In genomic region chr3:101854608-101855304, GRCh38 we compare ENCODE assay signal across 1 cellular context.
A peak's percentile ranks its signal among the peaks of the same experiment; 100 is the strongest.
TF ChIP-seq lines count a peak whose summit lies in the region.

No MANE protein-coding gene starts in this region.

TF ChIP-seq in HepG2, 621 proteins besides CTCF, POLR2A, EP300 and RAD21 (continued from another document and continues in another):
- TF ChIP-seq, protein P1, sequence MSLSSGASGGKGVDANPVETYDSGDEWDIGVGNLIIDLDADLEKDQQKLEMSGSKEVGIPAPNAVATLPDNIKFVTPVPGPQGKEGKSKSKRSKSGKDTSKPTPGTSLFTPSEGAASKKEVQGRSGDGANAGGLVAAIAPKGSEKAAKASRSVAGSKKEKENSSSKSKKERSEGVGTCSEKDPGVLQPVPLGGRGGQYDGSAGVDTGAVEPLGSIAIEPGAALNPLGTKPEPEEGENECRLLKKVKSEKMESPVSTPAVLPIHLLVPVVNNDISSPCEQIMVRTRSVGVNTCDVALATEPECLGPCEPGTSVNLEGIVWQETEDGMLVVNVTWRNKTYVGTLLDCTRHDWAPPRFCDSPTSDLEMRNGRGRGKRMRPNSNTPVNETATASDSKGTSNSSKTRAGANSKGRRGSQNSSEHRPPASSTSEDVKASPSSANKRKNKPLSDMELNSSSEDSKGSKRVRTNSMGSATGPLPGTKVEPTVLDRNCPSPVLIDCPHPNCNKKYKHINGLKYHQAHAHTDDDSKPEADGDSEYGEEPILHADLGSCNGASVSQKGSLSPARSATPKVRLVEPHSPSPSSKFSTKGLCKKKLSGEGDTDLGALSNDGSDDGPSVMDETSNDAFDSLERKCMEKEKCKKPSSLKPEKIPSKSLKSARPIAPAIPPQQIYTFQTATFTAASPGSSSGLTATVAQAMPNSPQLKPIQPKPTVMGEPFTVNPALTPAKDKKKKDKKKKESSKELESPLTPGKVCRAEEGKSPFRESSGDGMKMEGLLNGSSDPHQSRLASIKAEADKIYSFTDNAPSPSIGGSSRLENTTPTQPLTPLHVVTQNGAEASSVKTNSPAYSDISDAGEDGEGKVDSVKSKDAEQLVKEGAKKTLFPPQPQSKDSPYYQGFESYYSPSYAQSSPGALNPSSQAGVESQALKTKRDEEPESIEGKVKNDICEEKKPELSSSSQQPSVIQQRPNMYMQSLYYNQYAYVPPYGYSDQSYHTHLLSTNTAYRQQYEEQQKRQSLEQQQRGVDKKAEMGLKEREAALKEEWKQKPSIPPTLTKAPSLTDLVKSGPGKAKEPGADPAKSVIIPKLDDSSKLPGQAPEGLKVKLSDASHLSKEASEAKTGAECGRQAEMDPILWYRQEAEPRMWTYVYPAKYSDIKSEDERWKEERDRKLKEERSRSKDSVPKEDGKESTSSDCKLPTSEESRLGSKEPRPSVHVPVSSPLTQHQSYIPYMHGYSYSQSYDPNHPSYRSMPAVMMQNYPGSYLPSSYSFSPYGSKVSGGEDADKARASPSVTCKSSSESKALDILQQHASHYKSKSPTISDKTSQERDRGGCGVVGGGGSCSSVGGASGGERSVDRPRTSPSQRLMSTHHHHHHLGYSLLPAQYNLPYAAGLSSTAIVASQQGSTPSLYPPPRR (CRISPR knock-in tag; IDR thresholded peaks at IDR 0.05; ENCODE audit: borderline replicate concordance): peak; percentile 84
- TF ChIP-seq ZNF234 (CRISPR knock-in tag; conservative IDR thresholded peaks at IDR 0.05) (no peak), ZSCAN12 (CRISPR knock-in tag; IDR thresholded peaks at IDR 0.05) (no peak), NR3C1 (CRISPR knock-in tag; IDR thresholded peaks at IDR 0.05) (no peak), U2AF1 (optimal IDR thresholded peaks at IDR 0.05; ENCODE audit: low read depth, low read length) (no peak), RARA (CRISPR knock-in tag; IDR thresholded peaks at IDR 0.05) (peak; percentile 83), HDAC6 (IDR thresholded peaks at IDR 0.05; ENCODE audit: low read depth, low read length) (no peak), PRDM10 (CRISPR knock-in tag; IDR thresholded peaks at IDR 0.05; ENCODE audit: low read depth) (no peak), KLF15 (CRISPR knock-in tag; IDR thresholded peaks at IDR 0.05; ENCODE audit: borderline replicate concordance) (no peak), NFKBIZ (CRISPR knock-in tag; IDR thresholded peaks at IDR 0.05) (peak; percentile 75), ARNT (IDR thresholded peaks at IDR 0.05) (no peak), ZNF839 (CRISPR knock-in tag; IDR thresholded peaks at IDR 0.05; ENCODE audit: borderline replicate concordance) (no peak), SMAD9 (CRISPR knock-in tag; IDR thresholded peaks at IDR 0.05) (no peak), ZNF510 (CRISPR knock-in tag; IDR thresholded peaks at IDR 0.05; ENCODE audit: low read depth) (no peak), PRPF4 (IDR thresholded peaks at IDR 0.05; ENCODE audit: low read depth, low read length, poor library complexity, severe bottlenecking) (no peak), POLR2AphosphoS5 (IDR thresholded peaks at IDR 0.05; ENCODE audit: low read depth, low read length) (peak; percentile 5; the same call in 1 of the 2 replicates), ZNF496 (CRISPR knock-in tag; IDR thresholded peaks at IDR 0.05; ENCODE audit: insufficient replicate concordance) (no peak), TAF1 (CRISPR knock-in tag; IDR thresholded peaks at IDR 0.05) (no peak), HIC2 (CRISPR knock-in tag; IDR thresholded peaks at IDR 0.05; ENCODE audit: low read depth) (no peak), PLRG1 (conservative IDR thresholded peaks at IDR 0.05) (no peak), DNMT3B (CRISPR knock-in tag; conservative IDR thresholded peaks at IDR 0.05) (no peak), ZBTB20 (CRISPR knock-in tag; IDR thresholded peaks at IDR 0.05; ENCODE audit: borderline replicate concordance, low read depth) (no peak), ZNF660 (CRISPR knock-in tag; IDR thresholded peaks at IDR 0.05; ENCODE audit: borderline replicate concordance, low read depth) (no peak), RXRB (CRISPR knock-in tag; IDR thresholded peaks at IDR 0.05; ENCODE audit: borderline replicate concordance) (peak; percentile 67), ZNF503 (CRISPR knock-in tag; IDR thresholded peaks at IDR 0.05) (0 out of 2 replicates have a peak, but pooled peaks have one; percentile 47), NPAS2 (CRISPR knock-in tag; IDR thresholded peaks at IDR 0.05; ENCODE audit: borderline replicate concordance) (no peak), MXI1 (IDR thresholded peaks at IDR 0.05; ENCODE audit: borderline replicate concordance, low read depth, low read length) (no peak), ZNF792 (CRISPR knock-in tag; IDR thresholded peaks at IDR 0.05) (no peak), ZNF326 (CRISPR knock-in tag; IDR thresholded peaks at IDR 0.05; ENCODE audit: borderline replicate concordance) (no peak), SUZ12 (IDR thresholded peaks at IDR 0.05; ENCODE audit: low read depth, low read length) (no peak), SAP130 (CRISPR knock-in tag; IDR thresholded peaks at IDR 0.05; ENCODE audit: low read depth) (peak; percentile 74), ISL2 (CRISPR knock-in tag; IDR thresholded peaks at IDR 0.05) (peak; percentile 89), FOSL2 (CRISPR knock-in tag; IDR thresholded peaks at IDR 0.05) (no peak), ZNF235 (CRISPR knock-in tag; IDR thresholded peaks at IDR 0.05; ENCODE audit: borderline replicate concordance) (no peak), NFIC (IDR thresholded peaks at IDR 0.05; ENCODE audit: low read length) (peak; percentile 60; the same call in 1 of the 2 replicates), KDM6A (CRISPR knock-in tag; IDR thresholded peaks at IDR 0.05; ENCODE audit: low read depth) (peak; percentile 53; the same call in 1 of the 2 replicates), MATR3 (CRISPR knock-in tag; IDR thresholded peaks at IDR 0.05) (no peak), ZNF777 (CRISPR knock-in tag; IDR thresholded peaks at IDR 0.05) (no peak), RERE (CRISPR knock-in tag; IDR thresholded peaks at IDR 0.05; ENCODE audit: low read depth) (peak; percentile 83; the same call in 1 of the 2 replicates), PREB (CRISPR knock-in tag; IDR thresholded peaks at IDR 0.05) (no peak), JARID2 (CRISPR knock-in tag; IDR thresholded peaks at IDR 0.05; ENCODE audit: insufficient replicate concordance) (no peak), MBD4 (IDR thresholded peaks at IDR 0.05; ENCODE audit: borderline replicate concordance, low read length) (no peak; the same call in 1 of the 2 replicates), RARG (CRISPR knock-in tag; IDR thresholded peaks at IDR 0.05; ENCODE audit: low read depth) (no peak), NR2F6 (IDR thresholded peaks at IDR 0.05) (peak; percentile 62), NR2F6 (CRISPR knock-in tag; IDR thresholded peaks at IDR 0.05) (peak; percentile 44; the same call in 1 of the 2 replicates), ZSCAN20 (CRISPR knock-in tag; IDR thresholded peaks at IDR 0.05; ENCODE audit: borderline replicate concordance) (no peak)
- TF ChIP-seq, protein P2, sequence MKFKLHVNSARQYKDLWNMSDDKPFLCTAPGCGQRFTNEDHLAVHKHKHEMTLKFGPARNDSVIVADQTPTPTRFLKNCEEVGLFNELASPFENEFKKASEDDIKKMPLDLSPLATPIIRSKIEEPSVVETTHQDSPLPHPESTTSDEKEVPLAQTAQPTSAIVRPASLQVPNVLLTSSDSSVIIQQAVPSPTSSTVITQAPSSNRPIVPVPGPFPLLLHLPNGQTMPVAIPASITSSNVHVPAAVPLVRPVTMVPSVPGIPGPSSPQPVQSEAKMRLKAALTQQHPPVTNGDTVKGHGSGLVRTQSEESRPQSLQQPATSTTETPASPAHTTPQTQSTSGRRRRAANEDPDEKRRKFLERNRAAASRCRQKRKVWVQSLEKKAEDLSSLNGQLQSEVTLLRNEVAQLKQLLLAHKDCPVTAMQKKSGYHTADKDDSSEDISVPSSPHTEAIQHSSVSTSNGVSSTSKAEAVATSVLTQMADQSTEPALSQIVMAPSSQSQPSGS (CRISPR knock-in tag; IDR thresholded peaks at IDR 0.05): peak; percentile 44; the same call in 1 of the 2 replicates
